8 cellular contexts compared by ENCODE assay signal in genomic region chr17:68205808-68206563, GRCh38. TPM values are rescaled to one million over a fixed set of nuclear protein-coding genes. Genes with fewer than 3 reads are reported as not detected.
A peak's percentile ranks its signal among the peaks of the same experiment; 100 is the strongest.
DNase-seq lines count a peak whose midpoint lies in the region; ATAC-seq and TF ChIP-seq lines count a peak whose summit lies in the region.
"Not testable (repeated sequence)": the region's sequence is repeated elsewhere in the genome, so short reads cannot be mapped to it uniquely, and the experiment has no call there.

No MANE protein-coding gene starts in this region.

- H3K36me3 ChIP-seq in esophagus squamous epithelium (peaks cover 0 to 28% (median 0%) of the 10 kb centered on the region in 3 donors), stomach (peaks cover 0 to 20% (median 8%) of the 10 kb centered on the region in 4 donors)

- H3K9me3 Mint-ChIP-seq in mesothelial cell of epicardium, result not testable (repeated sequence)

- H3K27me3 ChIP-seq in esophagus squamous epithelium, result not testable (repeated sequence)
- peaks cover 0 to 15% (median 2%) of the 10 kb centered on the region in 3 donors for H3K27me3 ChIP-seq in stomach

- peaks cover 32% of the 10 kb centered on the region for H3K27me3 Mint-ChIP-seq in mesothelial cell of epicardium (ENCODE audit: low read depth)

- DNase-seq in DMS79 treated with DMSO at 0.1 percent for 48 hours (lab: John Stamatoyannopoulos, UW), result peak; percentile 8
- peak; percentile 76 for DNase-seq in NK-92 treated with Interleukin-12 subunit alpha and Interleukin-12 subunit beta, amount 100 ng/mL, for 24 hours (lab: John Stamatoyannopoulos, UW)
- peak; percentile 45 for DNase-seq in activated effector memory CD4-positive, alpha-beta T cell treated with Interleukin-2 at 50 U/mL for 16 hours
- not testable (repeated sequence) for DNase-seq in esophagus squamous epithelium (lab: John Stamatoyannopoulos, UW); stomach
- peak in 1 of 2 experiments; percentile 44 for DNase-seq in mesothelial cell of epicardium (ENCODE audit: low spot score in 2 of 2, unreplicated experiment in 2 of 2)

- H3K4me1 Mint-ChIP-seq in mesothelial cell of epicardium, result peaks cover 13% of the 10 kb centered on the region

- 0% methylated on average over 20 to 24 of the region's 49 CpGs for WGBS in esophagus squamous epithelium, 2 donors
- 0 to 2% (median 1%) methylated on average over 17 to 48 of the region's 49 CpGs for WGBS in stomach, 5 donors

- H3K4me3 ChIP-seq in esophagus squamous epithelium (peak overlapping the region; percentile 76 to 98 (median 89)), stomach (peak overlapping the region; percentile 71 to 93 (median 84))

- H3K4me3 Mint-ChIP-seq in mesothelial cell of epicardium, result peak overlapping the region; percentile 81

- ATAC-seq in GM21528 (IDR thresholded peaks at IDR 0.05; ENCODE audit: low FRiP score, unreplicated experiment) (peak; percentile 33), HG03439 (IDR thresholded peaks at IDR 0.05; ENCODE audit: unreplicated experiment) (peak; percentile 20)

- TF ChIP-seq EP300 in stomach (IDR thresholded peaks at IDR 0.05), result not testable (repeated sequence)

- intact Hi-C loops in esophagus squamous epithelium (cut with DNase I); stomach (cut with DNase I; ENCODE audit: low total_unique reads): not testable (repeated sequence)

- not testable (repeated sequence) for H3K9me3 ChIP-seq in esophagus squamous epithelium, stomach

- not testable (repeated sequence) for TF ChIP-seq CTCF in esophagus squamous epithelium (IDR thresholded peaks at IDR 0.05); mesothelial cell of epicardium (IDR thresholded peaks at IDR 0.05; ENCODE audit: unreplicated experiment); stomach (IDR thresholded peaks at IDR 0.05)

- H3K4me1 ChIP-seq in esophagus squamous epithelium (peaks cover 4 to 46% (median 14%) of the 10 kb centered on the region in 3 donors), stomach (peaks cover 6 to 33% (median 23%) of the 10 kb centered on the region in 4 donors)

- TF ChIP-seq POLR2A in esophagus squamous epithelium (IDR thresholded peaks at IDR 0.05); stomach (IDR thresholded peaks at IDR 0.05): not testable (repeated sequence)

- H3K27ac ChIP-seq in esophagus squamous epithelium, result peak overlapping the region; percentile 90 to 97 (median 94)
- H3K27ac ChIP-seq in stomach, result peak overlapping the region; percentile 83 to 93 (median 88)

- H3K36me3 Mint-ChIP-seq in mesothelial cell of epicardium, result peaks cover 14% of the 10 kb centered on the region

- peak overlapping the region; percentile 87 for H3K27ac Mint-ChIP-seq in mesothelial cell of epicardium

RNA-seq across cellular contexts. Expression of gene AMZ2, which starts 41.9 kb away (rescaled TPM):
- total RNA-seq in esophagus squamous epithelium (10 to 100 TPM; 13.7 to 47.7 (median 35.1) TPM), mesothelial cell of epicardium (63.2 to 85.1 TPM (median 65.4 TPM) in 3 replicates), stomach (10 to 100 TPM in 4 of 5 donors, 1 to 10 TPM in 1; 1.2 to 73.2 (median 30.7) TPM)
- 10 to 100 TPM; 46.3 to 61.7 (median 47.7) TPM for polyA plus RNA-seq in stomach
